22 cellular contexts compared by ENCODE assay signal in the genomic region with DNA sequence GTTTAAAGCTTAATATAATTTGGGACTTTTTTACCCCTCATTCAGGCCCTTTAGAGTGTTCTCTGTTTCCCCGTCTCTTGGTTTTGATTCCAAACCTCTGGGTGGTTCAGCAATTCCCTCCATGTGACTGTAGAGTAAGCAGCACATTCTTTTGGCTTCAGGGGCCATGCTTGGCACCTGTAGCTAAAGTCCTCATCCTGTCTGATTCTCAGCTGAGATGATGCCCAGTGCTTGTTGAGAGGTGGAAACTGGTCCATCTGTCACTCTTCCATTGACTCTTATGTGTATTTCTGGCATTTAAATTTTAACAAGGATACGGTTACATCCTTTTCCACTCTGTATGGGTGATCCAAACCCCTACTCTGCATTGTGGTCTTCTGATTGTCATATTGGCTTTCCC.
A peak's percentile ranks its signal among the peaks of the same experiment; 100 is the strongest.
DNase-seq lines count a peak whose midpoint lies in the region; ATAC-seq lines count a peak whose summit lies in the region.
"Had no signal": no experiment of that assay in that cellular context is flagged by ENCODE, and none has a peak within 500 bp of the region (broad histone marks: within the 10 kb centered on the region; RNA-seq: fewer than 3 reads in every experiment).

No MANE protein-coding gene starts in this region.

- no peak overlapping the region for H3K27ac ChIP-seq in trophoblast cell (ENCODE audit: low read depth, low read length)
- H3K27ac ChIP-seq: BLaER1 had no signal

- in situ Hi-C loops in G401 (cut with HindIII; ENCODE audit: low sequenced_read_pairs) (no loop called here), KBM-7 (cut with MboI; ENCODE audit: low pct_unique_long_range_greater_than_20kb, low sequenced_read_pairs) (no loop called here)

- H3K9ac ChIP-seq in trophoblast cell (ENCODE audit: low read length), result peak overlapping the region; percentile 72
- H3K9ac ChIP-seq: BLaER1 had no signal

- DNase-seq in G401 (ENCODE audit: low spot score) (peak; percentile 88), NCI-H446 treated with DMSO at 0.1 percent for 48 hours (lab: John Stamatoyannopoulos, UW) (peak; percentile 59), cerebellar nuclear complex (lab: John Stamatoyannopoulos, UW) (peak; percentile 1 to 36), trophoblast cell (no peak), KBM-7 (no peak), NCI-H345 (lab: John Stamatoyannopoulos, UW) (no peak), mucosa of gallbladder (ENCODE audit: low spot score) (no peak)
- DNase-seq: 8988T; ACHN; BE2C; CD4-positive, alpha-beta memory T cell; CD4-positive, CD25-positive, alpha-beta regulatory T cell; CD8-positive, alpha-beta memory T cell; COR-L47; DMS 273 treated with DMSO at 0.1 percent for 48 hours; DMS153; DMS53; DMS79; GDM1 had no signal

- H4K8ac ChIP-seq in trophoblast cell (ENCODE audit: low read depth, low read length), result no peak overlapping the region

- no peak overlapping the region for H3K14ac ChIP-seq in trophoblast cell (ENCODE audit: low read length)

- no peak overlapping the region for H2AK5ac ChIP-seq in trophoblast cell (ENCODE audit: low read length)

- no peak overlapping the region for H4K91ac ChIP-seq in trophoblast cell (ENCODE audit: low read depth, low read length)

- H3K9me3 ChIP-seq in trophoblast cell (ENCODE audit: insufficient read depth, low read depth, low read length), result no peaks in the 10 kb centered on the region
- H3K9me3 ChIP-seq: BE2C, BLaER1 had no signal

- no peaks in the 10 kb centered on the region for H3K27me3 ChIP-seq in trophoblast cell (ENCODE audit: insufficient read depth, low read length)
- H3K27me3 ChIP-seq: BE2C, BLaER1 had no signal

- H3K79me1 ChIP-seq in trophoblast cell (ENCODE audit: low read length), result no peaks in the 10 kb centered on the region

- H2BK5ac ChIP-seq in trophoblast cell (ENCODE audit: low read depth, low read length, poor library complexity), result no peak overlapping the region

- H3K4me2 ChIP-seq in trophoblast cell (ENCODE audit: low read length), result no peak overlapping the region
- H3K4me2 ChIP-seq: BLaER1 had no signal

- H3K18ac ChIP-seq in trophoblast cell (ENCODE audit: low read length), result no peak overlapping the region

- H2BK120ac ChIP-seq in trophoblast cell (ENCODE audit: insufficient read depth, low read length, poor library complexity), result no peak overlapping the region

- ATAC-seq in GM19455 (IDR thresholded peaks at IDR 0.05; ENCODE audit: unreplicated experiment), result no peak
- ATAC-seq: GM12878 had no signal

- H4K12ac ChIP-seq in trophoblast cell (ENCODE audit: low read depth, low read length), result no peak overlapping the region

- peaks cover 0 to 2% of the 10 kb centered on the region in 2 experiments for H3K4me1 ChIP-seq in trophoblast cell (ENCODE audit: control insufficient read depth in 1 of 2, insufficient read depth in 2 of 2, low read length in 2 of 2)
- H3K4me1 ChIP-seq: BE2C, BLaER1 had no signal

- no peak overlapping the region for H3K23ac ChIP-seq in trophoblast cell (ENCODE audit: low read length)

- no peak overlapping the region for H2AFZ ChIP-seq in trophoblast cell (ENCODE audit: insufficient read depth, low read length, poor library complexity)

- no peak overlapping the region for H3K4me3 ChIP-seq in trophoblast cell (ENCODE audit: low read depth, low read length)
- H3K4me3 ChIP-seq: BLaER1, GM12878 had no signal

- WGBS in trophoblast cell (ENCODE audit: extremely low coverage, insufficient coverage, insufficient read length), result no CpG with 5 or more reads among the region's 2 CpGs

- no peaks in the 10 kb centered on the region for H3K36me3 ChIP-seq in trophoblast cell (ENCODE audit: control insufficient read depth in 1 of 2, insufficient read depth in 2 of 2, low read length in 2 of 2)
- H3K36me3 ChIP-seq: BE2C, BLaER1 had no signal

- no peak overlapping the region for H2BK12ac ChIP-seq in trophoblast cell (ENCODE audit: low read length)

- H3K79me2 ChIP-seq in trophoblast cell (ENCODE audit: control insufficient read depth, insufficient read depth, low read length, poor library complexity), result no peaks in the 10 kb centered on the region

- no peak overlapping the region for H3K4ac ChIP-seq in trophoblast cell (ENCODE audit: low read depth, low read length)

Comparison
In these comparisons a context has a peak if more than half of its experiments do, and no peak if none do; other contexts are left out.
1. DNase-seq: peak in G401 (single experiment), NCI-H446 treated with DMSO at 0.1 percent for 48 hours (single experiment) and cerebellar nuclear complex (2 of 2); none in trophoblast cell (0 of 2), KBM-7 (single experiment), NCI-H345 (single experiment) and mucosa of gallbladder (single experiment).